Comparison of ENCODE assay signal across 14 cellular contexts in genomic region chr12:69630191-69630590, GRCh38. TPM values are rescaled to one million over a fixed set of nuclear protein-coding genes. Genes with fewer than 3 reads are reported as not detected.
DNase-seq lines count a peak whose midpoint lies in the region; ATAC-seq, FAIRE-seq and TF ChIP-seq lines count a peak whose summit lies in the region.
"Had no signal": no experiment of that assay in that cellular context is flagged by ENCODE, and none has a peak within 500 bp of the region (broad histone marks: within the 10 kb centered on the region; RNA-seq: fewer than 3 reads in every experiment).

No MANE protein-coding gene starts in this region.

- intact Hi-C loops in Right ventricle myocardium superior (cut with DNase I): no loop called here

- TF ChIP-seq CTCF in cardiac muscle cell (IDR thresholded peaks at IDR 0.05; ENCODE audit: low read depth, low read length) (peak; percentile 22), epithelial cell of esophagus (IDR thresholded peaks at IDR 0.05; ENCODE audit: insufficient read depth, low read depth, low read length, missing control alignments) (peak; percentile 35)

- DNase-seq in cardiac muscle cell (ENCODE audit: low read depth in 1 of 2, low spot score in 1 of 2) (no peak), Right ventricle myocardium superior (no peak), OCI-M1 (lab: John Stamatoyannopoulos, UW) (peak; percentile 17), epithelial cell of esophagus (ENCODE audit: low read depth) (peak; percentile 23), urothelium cell line (ENCODE audit: low spot score) (peak; percentile 8), dermis blood vessel endothelial cell (no peak)
- DNase-seq in activated effector memory CD4-positive, alpha-beta T cell treated with anti-CD3 and anti-CD28 coated beads, Interleukin-2, amount 50 U/mL, for 16 hours: no peak
- DNase-seq: activated B cell treated with CpG ODN at 0.5 μM for 24 hours; activated effector memory CD4-positive, alpha-beta T cell treated with Interleukin-2 at 50 U/mL for 16 hours; natural killer cell; stimulated activated naive CD8-positive, alpha-beta T cell treated with anti-CD3 and anti-CD28 coated beads, Interleukin-15, Interleukin-2, amounts not matched to agents 100 U/mL and 50 U/mL, for 24 hours had no signal

- H3K27ac ChIP-seq in cardiac muscle cell: no peak overlapping the region
- H3K27ac ChIP-seq: BLaER1 had no signal

- FAIRE-seq in urothelium cell line (lab: Jason Lieb, UNC): no peak
- FAIRE-seq: GM12892 had no signal

- no peak for ATAC-seq in Right ventricle myocardium superior (ENCODE audit: poor library complexity)
- ATAC-seq in HG02642 (IDR thresholded peaks at IDR 0.05; ENCODE audit: poor library complexity, unreplicated experiment): no peak
- ATAC-seq: natural killer cell; stimulated activated naive CD8-positive, alpha-beta T cell treated with anti-CD3 and anti-CD28 coated beads, Interleukin-15, Interleukin-2, amounts not matched to agents 100 U/mL and 50 U/mL, for 24 hours had no signal

- H3K4me1 ChIP-seq in cardiac muscle cell (ENCODE audit: low read depth): peaks cover 2% of the 10 kb centered on the region
- H3K4me1 ChIP-seq: BLaER1 had no signal

- no peaks in the 10 kb centered on the region for H3K36me3 ChIP-seq in cardiac muscle cell
- H3K36me3 ChIP-seq: BLaER1 had no signal

- no peaks in the 10 kb centered on the region for H3K9me3 ChIP-seq in cardiac muscle cell (ENCODE audit: low read depth)

- no peaks in the 10 kb centered on the region for H3K27me3 ChIP-seq in cardiac muscle cell
- H3K27me3 ChIP-seq: BLaER1 had no signal

- H3K4me3 ChIP-seq in cardiac muscle cell (no peak overlapping the region), epithelial cell of esophagus (ENCODE audit: low read length) (no peak overlapping the region)
- H3K4me3 ChIP-seq: BLaER1 had no signal

RNA-seq across cellular contexts. Expression of gene LRRC10, which starts 19.5 kb away (rescaled TPM):
- total RNA-seq in cardiac muscle cell: 33.5 and 44.0 TPM in 2 replicates
- 40.8 and 59.6 TPM in 2 replicates for polyA plus RNA-seq in cardiac muscle cell
- total RNA-seq in Right ventricle myocardium superior: 40.5 TPM
- not detected in 2 replicates for total RNA-seq in dermis blood vessel endothelial cell
- total RNA-seq: activated B cell treated with CpG ODN at 0.5 μM for 24 hours, natural killer cell had no signal

RNA-seq across cellular contexts. Expression of gene CCT2, which starts 44.9 kb away (rescaled TPM):
- total RNA-seq in cardiac muscle cell (227 and 237 TPM in 2 replicates), Right ventricle myocardium superior (84.8 TPM), dermis blood vessel endothelial cell (223 and 259 TPM in 2 replicates)
- 307 and 340 TPM in 2 replicates for polyA plus RNA-seq in cardiac muscle cell

Comparison
In these comparisons a context has a peak if more than half of its experiments do, and no peak if none do; other contexts are left out.
1. DNase-seq: peak in OCI-M1 (single experiment), epithelial cell of esophagus (single experiment) and urothelium cell line (single experiment); none in cardiac muscle cell (0 of 2), Right ventricle myocardium superior (single experiment), activated effector memory CD4-positive, alpha-beta T cell treated with anti-CD3 and anti-CD28 coated beads, Interleukin-2, amount 50 U/mL, for 16 hours (single experiment) and dermis blood vessel endothelial cell (single experiment).
2. RNA of gene LRRC10, which starts 19.5 kb away (total RNA-seq): 33.5 to 44.0 TPM in cardiac muscle cell and 40.5 TPM in Right ventricle myocardium superior (single experiment); not detected in dermis blood vessel endothelial cell; every median in the first group is over 10 times any median in the second.